ENCODE assay signal across 7 cellular contexts in genomic region chr11:3063432-3063831, GRCh38. TPM values are rescaled to one million over a fixed set of nuclear protein-coding genes. Genes with fewer than 3 reads are reported as not detected.
A peak's percentile ranks its signal among the peaks of the same experiment; 100 is the strongest.
DNase-seq lines count a peak whose midpoint lies in the region; ATAC-seq and TF ChIP-seq lines count a peak whose summit lies in the region.
"Not testable (repeated sequence)": the region's sequence is repeated elsewhere in the genome, so short reads cannot be mapped to it uniquely, and the experiment has no call there.

No MANE protein-coding gene starts in this region.

- not testable (repeated sequence) for H2BK5ac ChIP-seq in H9 (ENCODE audit: insufficient read length, low read length)

- peaks cover 25 to 27% of the 10 kb centered on the region in 2 experiments for H3K4me1 Mint-ChIP-seq in H9
- not testable (repeated sequence) for H3K4me1 Mint-ChIP-seq in neural progenitor cell
- H3K4me1 Mint-ChIP-seq in stimulated activated memory B cell treated with anti-CD40 and anti-IgM and Interleukin-4, amounts not matched to agents 10 μg/mL and 1 μg/mL and 100 μg/mL, for 72 hours, result peaks cover 22% of the 10 kb centered on the region

- H3K36me3 Mint-ChIP-seq in H9 (ENCODE audit: insufficient read depth in 1 of 3, low read depth in 3 of 3), result peaks cover 7 to 23% (median 15%) of the 10 kb centered on the region in 3 experiments
- not testable (repeated sequence) for H3K36me3 Mint-ChIP-seq in neural progenitor cell; stimulated activated memory B cell treated with anti-CD40 and anti-IgM and Interleukin-4, amounts not matched to agents 10 μg/mL and 1 μg/mL and 100 μg/mL, for 72 hours

- H3K14ac ChIP-seq in H9 (ENCODE audit: insufficient read depth, low read length), result not testable (repeated sequence)

- intact Hi-C loops in left colon (cut with DNase I, micrococcal nuclease), result not testable (repeated sequence)

- not testable (repeated sequence) for H3K4ac ChIP-seq in H9 (ENCODE audit: low read depth, low read length)

- peak overlapping the region; percentile 29 to 93 (median 75); a peak in 6 of 7 replicates for H3K27ac Mint-ChIP-seq in H9
- not testable (repeated sequence) for H3K27ac Mint-ChIP-seq in neural progenitor cell
- peak overlapping the region; percentile 25 for H3K27ac Mint-ChIP-seq in stimulated activated memory B cell treated with anti-CD40 and anti-IgM and Interleukin-4, amounts not matched to agents 10 μg/mL and 1 μg/mL and 100 μg/mL, for 72 hours

- H3K4me3 ChIP-seq in BLaER1, SJSA1, neural progenitor cell: not testable (repeated sequence)
- H3K4me3 ChIP-seq in Karpas-422 (ENCODE audit: low read length), result 0 out of 2 replicates have a peak overlapping the region, but pooled peaks have one; percentile 25

- DNase-seq in H9; Karpas-422; SJSA1 (ENCODE audit: low read depth in 1 of 2, low spot score in 2 of 2); left colon; neural progenitor cell (ENCODE audit: low spot score): not testable (repeated sequence)

- not testable (repeated sequence) for H3K27me3 ChIP-seq in BLaER1; H9 (ENCODE audit: insufficient read depth, low read length); Karpas-422 (ENCODE audit: low read length); SJSA1 (replicated peaks); neural progenitor cell

- peaks cover 36% of the 10 kb centered on the region for H3K9me3 ChIP-seq in BLaER1
- not testable (repeated sequence) for H3K9me3 ChIP-seq in H9 (ENCODE audit: control insufficient read depth, low read depth, low read length); Karpas-422 (ENCODE audit: low read length); neural progenitor cell (ENCODE audit: low read depth)
- peaks cover 10% of the 10 kb centered on the region for H3K9me3 ChIP-seq in SJSA1 (replicated peaks)

- no CpG with 5 or more reads among the region's 4 CpGs for WGBS in H9 (ENCODE audit: extremely low coverage, insufficient read length, low lambda C conversion rate)

- peak overlapping the region in 1 of 2 experiments; percentile 3; a peak in 2 of 5 replicates for H3K4me3 Mint-ChIP-seq in H9
- not testable (repeated sequence) for H3K4me3 Mint-ChIP-seq in neural progenitor cell; stimulated activated memory B cell treated with anti-CD40 and anti-IgM and Interleukin-4, amounts not matched to agents 10 μg/mL and 1 μg/mL and 100 μg/mL, for 72 hours

- not testable (repeated sequence) for H4K91ac ChIP-seq in H9 (ENCODE audit: insufficient read length, low read depth, low read length)

- not testable (repeated sequence) for H3K23ac ChIP-seq in H9 (ENCODE audit: insufficient read length, low read depth, low read length)

- not testable (repeated sequence) for H3K36me3 ChIP-seq in BLaER1; Karpas-422 (ENCODE audit: insufficient read depth, low read length); SJSA1; neural progenitor cell

- not testable (repeated sequence) for H3K18ac ChIP-seq in H9 (ENCODE audit: insufficient read length, low read depth, low read length)

- H2BK12ac ChIP-seq in H9 (ENCODE audit: insufficient read length, low read depth, low read length), result not testable (repeated sequence)

- not testable (repeated sequence) for H4K20me1 ChIP-seq in BLaER1; H9 (ENCODE audit: control insufficient read depth, insufficient read depth, insufficient read length); Karpas-422 (ENCODE audit: insufficient read depth, low read depth, low read length); neural progenitor cell (ENCODE audit: low read depth)

- H3K56ac ChIP-seq in H9 (ENCODE audit: insufficient read length, low read depth, low read length), result not testable (repeated sequence)

- not testable (repeated sequence) for TF ChIP-seq CTCF in H9 (conservative IDR thresholded peaks at IDR 0.05); neural progenitor cell (IDR thresholded peaks at IDR 0.05)

- not testable (repeated sequence) for H3T11ph ChIP-seq in H9 (ENCODE audit: low read length)

- H3K79me1 ChIP-seq in H9 (ENCODE audit: insufficient read depth, low read depth, low read length, poor library complexity, severe bottlenecking), result not testable (repeated sequence)

- not testable (repeated sequence) for H4K8ac ChIP-seq in H9 (replicated peaks; ENCODE audit: insufficient read length, low read depth, low read length)

- not testable (repeated sequence) for H2BK20ac ChIP-seq in H9 (ENCODE audit: low read depth, low read length, poor library complexity, severe bottlenecking)

- not testable (repeated sequence) for H3K9me2 ChIP-seq in Karpas-422 (replicated peaks; ENCODE audit: insufficient read depth, low read length)

- 0 out of 2 replicates have a peak overlapping the region, but pooled peaks have one; percentile 4 for H3K4me2 ChIP-seq in BLaER1
- not testable (repeated sequence) for H3K4me2 ChIP-seq in H9 (ENCODE audit: insufficient read depth, insufficient read length, low read length); neural progenitor cell
- peak overlapping the region; percentile 53 for H3K4me2 ChIP-seq in Karpas-422 (ENCODE audit: low read depth, low read length, poor library complexity, severe bottlenecking)

- H3K79me2 ChIP-seq in H9 (ENCODE audit: insufficient read depth, low read length); Karpas-422 (ENCODE audit: low read length); neural progenitor cell (ENCODE audit: low read depth): not testable (repeated sequence)

- H2BK120ac ChIP-seq in H9 (ENCODE audit: low read depth, low read length, poor library complexity, severe bottlenecking), result not testable (repeated sequence)

- not testable (repeated sequence) for H3K4me1 ChIP-seq in BLaER1; H9 (ENCODE audit: insufficient read depth, low read length)
- H3K4me1 ChIP-seq in Karpas-422 (ENCODE audit: low read length) (peaks cover 23% of the 10 kb centered on the region), SJSA1 (replicated peaks) (peaks cover 25% of the 10 kb centered on the region), neural progenitor cell (peaks cover 15% of the 10 kb centered on the region)

- peak; percentile 56 for ATAC-seq in left colon
- ATAC-seq in stimulated activated memory B cell treated with anti-CD40 and anti-IgM and Interleukin-4, amounts not matched to agents 10 μg/mL and 1 μg/mL and 100 μg/mL, for 72 hours, result not testable (repeated sequence)

- not testable (repeated sequence) for H2AK5ac ChIP-seq in H9 (ENCODE audit: insufficient read length, low read length)

- peaks cover 15% of the 10 kb centered on the region for H3F3A ChIP-seq in neural progenitor cell (ENCODE audit: low read depth)

- H3K23me2 ChIP-seq in H9 (ENCODE audit: insufficient read length, low read depth, low read length, poor library complexity, severe bottlenecking), result not testable (repeated sequence)

- H3K27me3 Mint-ChIP-seq in H9 (ENCODE audit: low read depth); neural progenitor cell (ENCODE audit: insufficient read depth, low read depth): not testable (repeated sequence)
- H3K27me3 Mint-ChIP-seq in stimulated activated memory B cell treated with anti-CD40 and anti-IgM and Interleukin-4, amounts not matched to agents 10 μg/mL and 1 μg/mL and 100 μg/mL, for 72 hours, result peaks cover 31% of the 10 kb centered on the region

- H2BK15ac ChIP-seq in H9 (ENCODE audit: low read depth, low read length), result not testable (repeated sequence)

- H3K27ac ChIP-seq in BLaER1; H9 (ENCODE audit: insufficient read length, low read depth, low read length): not testable (repeated sequence)
- H3K27ac ChIP-seq in Karpas-422 (ENCODE audit: low read length) (peak overlapping the region; percentile 72), SJSA1 (peak overlapping the region; percentile 65), neural progenitor cell (peak overlapping the region; percentile 60)

- H3K9me3 Mint-ChIP-seq in H9, result peaks cover 17 to 22% of the 10 kb centered on the region in 2 experiments
- H3K9me3 Mint-ChIP-seq in neural progenitor cell, result peaks cover 17% of the 10 kb centered on the region
- H3K9me3 Mint-ChIP-seq in stimulated activated memory B cell treated with anti-CD40 and anti-IgM and Interleukin-4, amounts not matched to agents 10 μg/mL and 1 μg/mL and 100 μg/mL, for 72 hours, result not testable (repeated sequence)

- H4K5ac ChIP-seq in H9 (ENCODE audit: insufficient read length, low read depth, low read length), result not testable (repeated sequence)

- not testable (repeated sequence) for H2AFZ ChIP-seq in H9 (ENCODE audit: low read length); neural progenitor cell (replicated peaks)
- 0 out of 2 replicates have a peak overlapping the region, but pooled peaks have one; percentile 0 for H2AFZ ChIP-seq in Karpas-422 (ENCODE audit: low read length)

- H3K9ac ChIP-seq in BLaER1; H9 (ENCODE audit: extremely low read depth, insufficient read length, low read length); neural progenitor cell: not testable (repeated sequence)
- peak overlapping the region; percentile 37; the same call in 1 of the 2 replicates for H3K9ac ChIP-seq in Karpas-422 (ENCODE audit: low read length)

RNA-seq across cellular contexts. Expression of gene CARS1, which starts 6.2 kb away (rescaled TPM):
- total RNA-seq in H9 (2021) (82.5 and 92.3 TPM in 2 replicates), left colon (10 to 100 TPM; 43.2 to 56.2 TPM), neural progenitor cell (ENCODE audit: low replicate concordance) (17.2 and 22.3 TPM in 2 replicates)
- total RNA-seq in Karpas-422 (2014; rRNA removed; shearing (Covaris generic); ENCODE audit: low replicate concordance), result 55.8 and 80.6 TPM in 2 replicates
- total RNA-seq in SJSA1 (2014; rRNA removed; shearing (Covaris generic)), result 34.9 and 57.6 TPM in 2 replicates
